Comparison of ENCODE assay signal across 23 cellular contexts in the genomic region with DNA sequence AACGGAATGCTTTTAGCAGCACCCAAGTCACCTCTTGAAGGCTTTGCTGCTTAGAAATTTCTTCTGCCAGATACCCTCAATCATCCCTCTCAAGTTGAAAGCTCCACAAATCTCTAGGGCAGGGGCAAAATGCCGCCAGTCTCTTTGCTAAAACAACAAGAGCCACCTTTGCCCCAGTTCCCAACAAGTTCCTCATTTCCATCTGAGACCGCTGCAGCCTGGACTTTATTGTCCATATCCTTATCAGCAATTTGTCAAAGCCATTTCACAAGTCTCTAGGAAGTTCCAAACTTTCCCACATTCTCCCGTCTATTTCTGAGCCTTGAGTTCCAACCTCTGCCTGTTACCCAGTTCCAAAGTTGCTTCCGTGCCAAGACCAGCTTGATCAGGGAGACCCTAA. TPM values are rescaled to one million over a fixed set of nuclear protein-coding genes. Genes with fewer than 3 reads are reported as not detected.
A peak's percentile ranks its signal among the peaks of the same experiment; 100 is the strongest.
DNase-seq lines count a peak whose midpoint lies in the region; ATAC-seq, FAIRE-seq and TF ChIP-seq lines count a peak whose summit lies in the region.
"Had no signal": no experiment of that assay in that cellular context is flagged by ENCODE, and none has a peak within 500 bp of the region (broad histone marks: within the 10 kb centered on the region; RNA-seq: fewer than 3 reads in every experiment).

No MANE protein-coding gene starts in this region.

- no peak for DNase-seq in activated naive CD4-positive, alpha-beta T cell treated with anti-CD3 and anti-CD28 coated beads, Interleukin-2, amount 50 U/mL, for 16 hours
- DNase-seq in T-helper 17 cell (no peak), memory B cell (ENCODE audit: low spot score in 2 of 2) (no peak), D721Med (ENCODE audit: insufficient read length, low spot score) (no peak), occipital lobe (lab: John Stamatoyannopoulos, UW) (no peak), lower leg skin (ENCODE audit: low spot score in 2 of 2) (no peak)
- DNase-seq: DMS 273 treated with DMSO at 0.1 percent for 48 hours, DND-41, Kasumi-1, MG63, NCI-H1048, NCI-H1436 treated with DMSO at 0.1 percent for 48 hours, NCI-H2029 treated with DMSO at 0.1 percent for 48 hours, NCI-H2171, Peyer's patch had no signal

- no peak for FAIRE-seq in D721Med (lab: Jason Lieb, UNC)
- FAIRE-seq: A204.1 had no signal

- intact Hi-C loops in lower leg skin (cut with DNase I; ENCODE audit: low total_unique reads) = no loop called here

- 83 to 96% methylated on average over 5 of the region's 5 CpGs for WGBS in lower leg skin, 2 donors

- no peaks in the 10 kb centered on the region for H3K9me3 ChIP-seq in T-helper 17 cell (ENCODE audit: control insufficient read depth, low read length, poor library complexity, severe bottlenecking)
- H3K9me3 ChIP-seq: MG63, Peyer's patch had no signal

- peaks cover 9% of the 10 kb centered on the region for H3K36me3 Mint-ChIP-seq in activated naive CD4-positive, alpha-beta T cell treated with anti-CD3 and anti-CD28 coated beads, Interleukin-2, amount 50 U/mL, for 24 hours
- no peaks in the 10 kb centered on the region for H3K36me3 Mint-ChIP-seq in T-helper 17 cell (ENCODE audit: low read depth)
- peaks cover 29% of the 10 kb centered on the region for H3K36me3 Mint-ChIP-seq in memory B cell

- no peak overlapping the region for H3K4me3 Mint-ChIP-seq in activated naive CD4-positive, alpha-beta T cell treated with anti-CD3 and anti-CD28 coated beads, Interleukin-2, amount 50 U/mL, for 24 hours
- H3K4me3 Mint-ChIP-seq in T-helper 17 cell (no peak overlapping the region), memory B cell (no peak overlapping the region)
- H3K4me3 Mint-ChIP-seq: IgD-negative memory B cell had no signal

- H3K4me3 ChIP-seq in lower leg skin (ENCODE audit: low read depth, poor library complexity, severe bottlenecking) = no peak overlapping the region
- H3K4me3 ChIP-seq: BLaER1, MG63, Peyer's patch had no signal

- TF ChIP-seq CTCF in D721Med (IDR thresholded peaks at IDR 0.05; ENCODE audit: insufficient read depth, missing control alignments) = no peak
- TF ChIP-seq CTCF in lower leg skin (IDR thresholded peaks at IDR 0.05) = no peak

- no peaks in the 10 kb centered on the region for H3K4me1 Mint-ChIP-seq in activated naive CD4-positive, alpha-beta T cell treated with anti-CD3 and anti-CD28 coated beads, Interleukin-2, amount 50 U/mL, for 24 hours
- H3K4me1 Mint-ChIP-seq in T-helper 17 cell (peaks cover 6% of the 10 kb centered on the region), memory B cell (no peaks in the 10 kb centered on the region)
- H3K4me1 Mint-ChIP-seq: IgD-negative memory B cell had no signal

- no peak for ATAC-seq in T-helper 17 cell
- no peak for ATAC-seq in memory B cell (ENCODE audit: low read depth)
- ATAC-seq: Right ventricle myocardium inferior had no signal

- H3K27ac Mint-ChIP-seq in activated naive CD4-positive, alpha-beta T cell treated with anti-CD3 and anti-CD28 coated beads, Interleukin-2, amount 50 U/mL, for 24 hours = peak overlapping the region; percentile 30
- H3K27ac Mint-ChIP-seq in T-helper 17 cell (peak overlapping the region; percentile 70), memory B cell (peak overlapping the region; percentile 68)
- H3K27ac Mint-ChIP-seq: IgD-negative memory B cell had no signal

- H3K27me3 Mint-ChIP-seq in activated naive CD4-positive, alpha-beta T cell treated with anti-CD3 and anti-CD28 coated beads, Interleukin-2, amount 50 U/mL, for 24 hours = no peaks in the 10 kb centered on the region
- H3K27me3 Mint-ChIP-seq in T-helper 17 cell (no peaks in the 10 kb centered on the region), memory B cell (no peaks in the 10 kb centered on the region)
- H3K27me3 Mint-ChIP-seq: IgD-negative memory B cell had no signal

- no peaks in the 10 kb centered on the region for H3K9me3 Mint-ChIP-seq in activated naive CD4-positive, alpha-beta T cell treated with anti-CD3 and anti-CD28 coated beads, Interleukin-2, amount 50 U/mL, for 24 hours
- H3K9me3 Mint-ChIP-seq in memory B cell = no peaks in the 10 kb centered on the region
- H3K9me3 Mint-ChIP-seq: IgD-negative memory B cell had no signal

- no peak for TF ChIP-seq POLR2A in lower leg skin (IDR thresholded peaks at IDR 0.05)

RNA-seq across cellular contexts. Expression of a gene that starts 27.4 kb away (rescaled TPM):
- total RNA-seq in T-helper 17 cell (100 to 1,000 TPM; 609 to 822 TPM), occipital lobe (2.3 TPM), lower leg skin (10 to 100 TPM; 31.6 to 44.8 (median 39.0) TPM)

RNA-seq across cellular contexts. Expression of a gene that starts 29.5 kb away (rescaled TPM):
- 100 to 1,000 TPM; 352 to 481 TPM for total RNA-seq in T-helper 17 cell
- 0.94 TPM for total RNA-seq in occipital lobe
- 1 to 10 TPM; 1.5 to 2.7 (median 1.7) TPM for total RNA-seq in lower leg skin

RNA-seq across cellular contexts. Expression of a gene that starts 45.1 kb away (rescaled TPM):
- total RNA-seq in T-helper 17 cell (not detected), occipital lobe (not detected), lower leg skin (1 to 10 TPM in 1 of 4 donors, under 1 TPM in 3; 0.42 to 1.6 (median 0.62) TPM)
- total RNA-seq: G401, H4, NCI-H460, Right ventricle myocardium inferior had no signal

Comparison
In these comparisons a context has a peak if more than half of its experiments do, and no peak if none do; other contexts are left out.
1. RNA of a gene that starts 27.4 kb away (total RNA-seq): 609 to 822 TPM in T-helper 17 cell; 31.6 to 44.8 TPM in lower leg skin and 2.3 TPM in occipital lobe (single experiment); every median in the first group is over 10 times any median in the second.
2. RNA of a gene that starts 29.5 kb away (total RNA-seq): 352 to 481 TPM in T-helper 17 cell; 1.5 to 2.7 TPM in lower leg skin and 0.94 TPM in occipital lobe (single experiment); every median in the first group is over 10 times any median in the second.
3. Peak in every context shown above with its lines, with median percentiles within 50 percentile points of each other: H3K27ac Mint-ChIP-seq.